Comparison of ENCODE assay signal across 25 cellular contexts in the genomic region with DNA sequence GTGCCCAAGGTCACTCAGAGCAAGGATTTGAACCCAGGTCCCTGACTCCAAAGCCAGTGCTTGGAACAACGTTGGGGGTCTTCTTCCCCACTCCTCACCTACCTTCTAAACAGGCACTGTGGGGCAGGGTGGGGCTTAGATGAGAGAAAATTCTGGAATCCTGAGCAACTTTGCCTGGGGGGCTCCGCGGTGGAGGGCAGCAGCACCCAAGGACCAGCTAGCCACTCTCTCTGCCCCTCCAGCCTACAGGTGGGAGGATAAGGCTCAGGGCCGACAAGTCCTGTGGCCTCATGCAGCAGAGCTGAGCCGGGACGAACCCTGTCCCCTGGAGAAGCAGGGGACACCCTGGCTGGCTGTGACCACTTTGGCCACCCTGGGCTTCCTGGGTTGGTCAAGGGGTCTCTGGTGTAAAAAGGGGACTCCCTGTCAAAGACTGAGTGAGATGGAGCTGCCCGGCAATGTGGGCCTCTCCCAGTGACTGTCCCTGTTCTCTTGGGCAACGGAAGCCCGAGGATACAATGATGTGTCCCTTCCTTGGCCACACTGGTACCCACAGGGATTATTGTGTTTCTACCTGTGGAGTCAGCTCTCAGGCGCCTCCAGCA. TPM values are rescaled to one million over a fixed set of nuclear protein-coding genes. Genes with fewer than 3 reads are reported as not detected.
"Had no signal": no experiment of that assay in that cellular context is flagged by ENCODE, and none has a peak within 500 bp of the region (broad histone marks: within the 10 kb centered on the region; RNA-seq: fewer than 3 reads in every experiment).

No MANE protein-coding gene starts in this region.

- DNase-seq: activated CD4-positive, alpha-beta T cell treated with anti-CD3 and anti-CD28 coated beads for 36 hours; activated CD8-positive, alpha-beta memory T cell treated with anti-CD3 and anti-CD28 coated beads, Interleukin-2, amount 50 U/mL, for 48 hours; activated CD8-positive, alpha-beta T cell treated with anti-CD3 and anti-CD28 coated beads, Interleukin-2, amount 10 ng/mL, durations not matched to agents 7 days and 5 days; activated naive CD4-positive, alpha-beta T cell treated with Interleukin-2 at 50 U/mL for 16 hours; activated naive CD8-positive, alpha-beta T cell treated with anti-CD3 and anti-CD28 coated beads, Interleukin-2, amount 50 U/mL, for 24 hours; activated T-cell treated with anti-CD3 and anti-CD28 coated beads, Interleukin-2, amount 50 U/mL, for 1 hour; amniotic stem cell; NCI-H1694; NCI-H2029; NCI-H345; NCI-H510A; NCI-H526 treated with DMSO at 0.1 percent for 48 hours; NK-92 treated with Interleukin-12 subunit alpha and Interleukin-12 subunit beta, amount 100 ng/mL, for 24 hours; OCI-M1; Right ventricle myocardium superior; RPMI8226; SK-N-SH; T-helper 1 cell had no signal

- H3K4me3 ChIP-seq: ascending aorta, SJCRH30 had no signal

- H3K4me1 Mint-ChIP-seq: activated CD4-positive, alpha-beta T cell treated with anti-CD3 and anti-CD28 coated beads for 36 hours; activated naive CD8-positive, alpha-beta T cell treated with anti-CD3 and anti-CD28 coated beads, Interleukin-2, amount 50 U/mL, for 24 hours; brain; central memory CD8-positive, alpha-beta T cell had no signal

- H3K27ac ChIP-seq: ascending aorta, KMS-11, SJCRH30, VCaP had no signal

- H3K27me3 Mint-ChIP-seq: activated CD4-positive, alpha-beta T cell treated with anti-CD3 and anti-CD28 coated beads for 36 hours; activated naive CD8-positive, alpha-beta T cell treated with anti-CD3 and anti-CD28 coated beads, Interleukin-2, amount 50 U/mL, for 24 hours; brain; central memory CD8-positive, alpha-beta T cell had no signal

- H3K27me3 ChIP-seq: ascending aorta, SJCRH30 had no signal

- H3K9me3 Mint-ChIP-seq: activated naive CD4-positive, alpha-beta T cell treated with anti-CD3 and anti-CD28 coated beads, Interleukin-2, amount 50 U/mL, for 72 hours; activated naive CD8-positive, alpha-beta T cell treated with anti-CD3 and anti-CD28 coated beads, Interleukin-2, amount 50 U/mL, for 24 hours; central memory CD8-positive, alpha-beta T cell had no signal

- H3K4me1 ChIP-seq: ascending aorta had no signal

- H3K4me2 ChIP-seq: KMS-11, SK-N-SH had no signal

- H3K27ac Mint-ChIP-seq: activated CD4-positive, alpha-beta T cell treated with anti-CD3 and anti-CD28 coated beads for 36 hours; activated CD8-positive, alpha-beta T cell treated with anti-CD3 and anti-CD28 coated beads, Interleukin-2, amount 10 ng/mL, durations not matched to agents 7 days and 5 days; activated naive CD8-positive, alpha-beta T cell treated with anti-CD3 and anti-CD28 coated beads, Interleukin-2, amount 50 U/mL, for 24 hours; brain had no signal

- H3K9me3 ChIP-seq: ascending aorta, SJCRH30, SK-N-SH had no signal

- H3K9ac ChIP-seq: KMS-11, SK-N-SH had no signal

- H3K36me3 ChIP-seq: ascending aorta, SJCRH30 had no signal

- H3K4me3 Mint-ChIP-seq: activated CD4-positive, alpha-beta T cell treated with anti-CD3 and anti-CD28 coated beads for 36 hours; activated CD8-positive, alpha-beta T cell treated with anti-CD3 and anti-CD28 coated beads, Interleukin-2, amount 10 ng/mL, durations not matched to agents 7 days and 5 days; activated naive CD8-positive, alpha-beta T cell treated with anti-CD3 and anti-CD28 coated beads, Interleukin-2, amount 50 U/mL, for 24 hours; brain; central memory CD8-positive, alpha-beta T cell had no signal

- H3K36me3 Mint-ChIP-seq: activated naive CD4-positive, alpha-beta T cell treated with anti-CD3 and anti-CD28 coated beads, Interleukin-2, amount 50 U/mL, for 72 hours had no signal

RNA-seq across cellular contexts. Expression of gene CEL, which starts 26.5 kb away (rescaled TPM):
- total RNA-seq: ascending aorta had no signal
